11 cellular contexts compared by ENCODE assay signal in genomic region chr22:35749808-35750207, GRCh38. TPM values are rescaled to one million over a fixed set of nuclear protein-coding genes. Genes with fewer than 3 reads are reported as not detected.
A peak's percentile ranks its signal among the peaks of the same experiment; 100 is the strongest.
DNase-seq lines count a peak whose midpoint lies in the region; ATAC-seq and TF ChIP-seq lines count a peak whose summit lies in the region.
"Had no signal": no experiment of that assay in that cellular context is flagged by ENCODE, and none has a peak within 500 bp of the region (broad histone marks: within the 10 kb centered on the region; RNA-seq: fewer than 3 reads in every experiment).

No MANE protein-coding gene starts in this region.

- peaks cover 8% of the 10 kb centered on the region for H3K36me3 Mint-ChIP-seq in neural crest cell (ENCODE audit: low read depth)

- H3K9me3 ChIP-seq in HAP-1, result no peaks in the 10 kb centered on the region

- ATAC-seq in GM18867 (IDR thresholded peaks at IDR 0.05; ENCODE audit: unreplicated experiment) (peak; percentile 55), HG02588 (IDR thresholded peaks at IDR 0.05; ENCODE audit: unreplicated experiment) (peak; percentile 70), left cardiac atrium (no peak)

- no peaks in the 10 kb centered on the region for H3K27me3 Mint-ChIP-seq in neural crest cell (ENCODE audit: low read depth)

- peaks cover 18% of the 10 kb centered on the region for H3K4me1 Mint-ChIP-seq in neural crest cell

- peaks cover 3% of the 10 kb centered on the region; the same call in 1 of the 2 replicates for H3K36me3 ChIP-seq in HAP-1 (replicated peaks)

- H3K4me3 ChIP-seq in HAP-1, result no peak overlapping the region

- in situ Hi-C loops in HAP-1 (cut with MboI; ENCODE audit: low sequenced_read_pairs), result no loop called here

- intact Hi-C loops in posterior cingulate gyrus (cut with DNase I), result loop anchor here (5.0 kb wide), 1 partner anchor 167 kb away; no protein-coding TSS in a partner anchor
- intact Hi-C loops in left cardiac atrium (cut with DNase I), result loop anchor here (10.0 kb wide), 3 partner anchors 105 to 375 kb away; no protein-coding TSS in a partner anchor

- H3K9me3 Mint-ChIP-seq in neural crest cell, result no peaks in the 10 kb centered on the region

- no peak overlapping the region for H3K4me3 Mint-ChIP-seq in neural crest cell

- no peaks in the 10 kb centered on the region for H3K27me3 ChIP-seq in HAP-1 (ENCODE audit: low read depth)

- peak overlapping the region; percentile 52 for H3K27ac Mint-ChIP-seq in neural crest cell (ENCODE audit: unreplicated experiment)

- peaks cover 11% of the 10 kb centered on the region; the same call in 1 of the 2 replicates for H3K4me1 ChIP-seq in HAP-1

- DNase-seq in NAMALWA (ENCODE audit: low spot score), result peak; percentile 96
- no peak for DNase-seq in neural crest cell (ENCODE audit: low read depth, low spot score)
- no peak for DNase-seq in CD1c-positive myeloid dendritic cell (ENCODE audit: extremely low spot score)
- no peak for DNase-seq in posterior cingulate gyrus
- DNase-seq in left cardiac atrium, result no peak
- no peak for DNase-seq in HAP-1 (ENCODE audit: low spot score in 2 of 2)
- DNase-seq: NCI-H510A treated with DMSO at 0.1 percent for 48 hours; occipital lobe; stimulated activated naive CD4-positive, alpha-beta T cell treated with Interleukin-2 at 50 U/mL for 16 hours had no signal

- TF ChIP-seq CTCF in neural crest cell (conservative IDR thresholded peaks at IDR 0.05), result no peak

RNA-seq across cellular contexts. Expression of gene APOL5, which starts 32.1 kb away (rescaled TPM):
- total RNA-seq in neural crest cell, result not detected in 2 replicates
- total RNA-seq in left cardiac atrium, result not detected
- total RNA-seq: occipital lobe had no signal

Comparison
In these comparisons a context has a peak if more than half of its experiments do, and no peak if none do; other contexts are left out.
1. ATAC-seq: peak in GM18867 (single experiment) and HG02588 (single experiment); none in left cardiac atrium (0 of 2).